ENCODE assay signal across 2 cellular contexts in the genomic region with DNA sequence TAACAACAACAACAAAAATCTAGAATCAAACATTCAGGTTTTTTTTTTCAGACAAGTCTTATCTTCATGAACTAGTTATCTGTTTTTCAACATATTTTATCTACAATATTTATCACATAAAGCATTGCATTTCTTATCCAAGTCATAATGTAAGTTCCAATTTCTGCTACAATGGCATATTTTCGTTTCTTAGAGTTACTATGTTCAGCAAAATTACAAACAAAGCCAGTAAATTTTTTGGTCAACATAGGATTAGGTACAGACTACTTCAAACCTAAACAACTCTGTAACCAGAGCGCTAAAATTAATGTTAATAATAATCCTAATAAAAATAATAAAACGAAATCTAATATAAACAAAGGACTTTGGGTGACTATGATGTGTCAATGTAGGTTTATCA.
TF ChIP-seq lines count a peak whose summit lies in the region.

No MANE protein-coding gene starts in this region.

TF ChIP-seq in HCT116, 20 proteins besides CTCF, POLR2A, EP300 and RAD21 (continued from another document):
- TF ChIP-seq, protein P1, sequence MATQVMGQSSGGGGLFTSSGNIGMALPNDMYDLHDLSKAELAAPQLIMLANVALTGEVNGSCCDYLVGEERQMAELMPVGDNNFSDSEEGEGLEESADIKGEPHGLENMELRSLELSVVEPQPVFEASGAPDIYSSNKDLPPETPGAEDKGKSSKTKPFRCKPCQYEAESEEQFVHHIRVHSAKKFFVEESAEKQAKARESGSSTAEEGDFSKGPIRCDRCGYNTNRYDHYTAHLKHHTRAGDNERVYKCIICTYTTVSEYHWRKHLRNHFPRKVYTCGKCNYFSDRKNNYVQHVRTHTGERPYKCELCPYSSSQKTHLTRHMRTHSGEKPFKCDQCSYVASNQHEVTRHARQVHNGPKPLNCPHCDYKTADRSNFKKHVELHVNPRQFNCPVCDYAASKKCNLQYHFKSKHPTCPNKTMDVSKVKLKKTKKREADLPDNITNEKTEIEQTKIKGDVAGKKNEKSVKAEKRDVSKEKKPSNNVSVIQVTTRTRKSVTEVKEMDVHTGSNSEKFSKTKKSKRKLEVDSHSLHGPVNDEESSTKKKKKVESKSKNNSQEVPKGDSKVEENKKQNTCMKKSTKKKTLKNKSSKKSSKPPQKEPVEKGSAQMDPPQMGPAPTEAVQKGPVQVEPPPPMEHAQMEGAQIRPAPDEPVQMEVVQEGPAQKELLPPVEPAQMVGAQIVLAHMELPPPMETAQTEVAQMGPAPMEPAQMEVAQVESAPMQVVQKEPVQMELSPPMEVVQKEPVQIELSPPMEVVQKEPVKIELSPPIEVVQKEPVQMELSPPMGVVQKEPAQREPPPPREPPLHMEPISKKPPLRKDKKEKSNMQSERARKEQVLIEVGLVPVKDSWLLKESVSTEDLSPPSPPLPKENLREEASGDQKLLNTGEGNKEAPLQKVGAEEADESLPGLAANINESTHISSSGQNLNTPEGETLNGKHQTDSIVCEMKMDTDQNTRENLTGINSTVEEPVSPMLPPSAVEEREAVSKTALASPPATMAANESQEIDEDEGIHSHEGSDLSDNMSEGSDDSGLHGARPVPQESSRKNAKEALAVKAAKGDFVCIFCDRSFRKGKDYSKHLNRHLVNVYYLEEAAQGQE (IDR thresholded peaks at IDR 0.05; ENCODE audit: low read depth), result no peak
- no peak for TF ChIP-seq EZH2phosphoT487 (IDR thresholded peaks at IDR 0.05; ENCODE audit: borderline replicate concordance)
- no peak for TF ChIP-seq TCF7L2 (IDR thresholded peaks at IDR 0.05; ENCODE audit: borderline replicate concordance, extremely low read depth, insufficient read depth, insufficient read length)
- no peak for TF ChIP-seq CBX3 (IDR thresholded peaks at IDR 0.05; ENCODE audit: low read depth)
- TF ChIP-seq, protein P2, sequence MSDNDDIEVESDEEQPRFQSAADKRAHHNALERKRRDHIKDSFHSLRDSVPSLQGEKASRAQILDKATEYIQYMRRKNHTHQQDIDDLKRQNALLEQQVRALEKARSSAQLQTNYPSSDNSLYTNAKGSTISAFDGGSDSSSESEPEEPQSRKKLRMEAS (IDR thresholded peaks at IDR 0.05), result no peak
- no peak for TF ChIP-seq ZFX (IDR thresholded peaks at IDR 0.05)
- no peak for TF ChIP-seq SP1 (IDR thresholded peaks at IDR 0.05; ENCODE audit: low read depth)
- no peak for TF ChIP-seq ZNF274 (IDR thresholded peaks at IDR 0.05; ENCODE audit: low read depth, low read length)
- no peak for TF ChIP-seq ELF1 (IDR thresholded peaks at IDR 0.05; ENCODE audit: borderline replicate concordance, low read depth)
- TF ChIP-seq EZH2 (IDR thresholded peaks at IDR 0.05), result no peak
TF ChIP-seq in HCT116: peak in this region for 0.

TF ChIP-seq in K562, 482 proteins besides CTCF, POLR2A, EP300 and RAD21 (continued from another document):
- TF ChIP-seq, protein P3, sequence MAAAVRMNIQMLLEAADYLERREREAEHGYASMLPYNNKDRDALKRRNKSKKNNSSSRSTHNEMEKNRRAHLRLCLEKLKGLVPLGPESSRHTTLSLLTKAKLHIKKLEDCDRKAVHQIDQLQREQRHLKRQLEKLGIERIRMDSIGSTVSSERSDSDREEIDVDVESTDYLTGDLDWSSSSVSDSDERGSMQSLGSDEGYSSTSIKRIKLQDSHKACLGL (CRISPR knock-in tag; IDR thresholded peaks at IDR 0.05; ENCODE audit: borderline replicate concordance, poor library complexity, severe bottlenecking), result no peak
- TF ChIP-seq MAFG (tag; conservative IDR thresholded peaks at IDR 0.05) (peak; percentile 30; the same call in 1 of the 2 replicates), ZNF408 (CRISPR knock-in tag; IDR thresholded peaks at IDR 0.05; ENCODE audit: low read depth) (no peak), C11orf30 (IDR thresholded peaks at IDR 0.05; ENCODE audit: low read depth) (peak; percentile 25; the same call in 1 of the 2 replicates), CSDE1 (IDR thresholded peaks at IDR 0.05) (no peak), ZNF316 (IDR thresholded peaks at IDR 0.05) (peak; percentile 75)
- TF ChIP-seq, protein P4, sequence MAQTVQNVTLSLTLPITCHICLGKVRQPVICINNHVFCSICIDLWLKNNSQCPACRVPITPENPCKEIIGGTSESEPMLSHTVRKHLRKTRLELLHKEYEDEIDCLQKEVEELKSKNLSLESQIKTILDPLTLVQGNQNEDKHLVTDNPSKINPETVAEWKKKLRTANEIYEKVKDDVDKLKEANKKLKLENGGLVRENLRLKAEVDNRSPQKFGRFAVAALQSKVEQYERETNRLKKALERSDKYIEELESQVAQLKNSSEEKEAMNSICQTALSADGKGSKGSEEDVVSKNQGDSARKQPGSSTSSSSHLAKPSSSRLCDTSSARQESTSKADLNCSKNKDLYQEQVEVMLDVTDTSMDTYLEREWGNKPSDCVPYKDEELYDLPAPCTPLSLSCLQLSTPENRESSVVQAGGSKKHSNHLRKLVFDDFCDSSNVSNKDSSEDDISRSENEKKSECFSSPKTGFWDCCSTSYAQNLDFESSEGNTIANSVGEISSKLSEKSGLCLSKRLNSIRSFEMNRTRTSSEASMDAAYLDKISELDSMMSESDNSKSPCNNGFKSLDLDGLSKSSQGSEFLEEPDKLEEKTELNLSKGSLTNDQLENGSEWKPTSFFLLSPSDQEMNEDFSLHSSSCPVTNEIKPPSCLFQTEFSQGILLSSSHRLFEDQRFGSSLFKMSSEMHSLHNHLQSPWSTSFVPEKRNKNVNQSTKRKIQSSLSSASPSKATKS (CRISPR knock-in tag; IDR thresholded peaks at IDR 0.05), result no peak
- TF ChIP-seq, protein P5, sequence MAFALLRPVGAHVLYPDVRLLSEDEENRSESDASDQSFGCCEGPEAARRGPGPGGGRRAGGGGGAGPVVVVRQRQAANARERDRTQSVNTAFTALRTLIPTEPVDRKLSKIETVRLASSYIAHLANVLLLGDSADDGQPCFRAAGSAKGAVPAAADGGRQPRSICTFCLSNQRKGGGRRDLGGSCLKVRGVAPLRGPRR (CRISPR knock-in tag; IDR thresholded peaks at IDR 0.05), result no peak
- TF ChIP-seq, protein P6, sequence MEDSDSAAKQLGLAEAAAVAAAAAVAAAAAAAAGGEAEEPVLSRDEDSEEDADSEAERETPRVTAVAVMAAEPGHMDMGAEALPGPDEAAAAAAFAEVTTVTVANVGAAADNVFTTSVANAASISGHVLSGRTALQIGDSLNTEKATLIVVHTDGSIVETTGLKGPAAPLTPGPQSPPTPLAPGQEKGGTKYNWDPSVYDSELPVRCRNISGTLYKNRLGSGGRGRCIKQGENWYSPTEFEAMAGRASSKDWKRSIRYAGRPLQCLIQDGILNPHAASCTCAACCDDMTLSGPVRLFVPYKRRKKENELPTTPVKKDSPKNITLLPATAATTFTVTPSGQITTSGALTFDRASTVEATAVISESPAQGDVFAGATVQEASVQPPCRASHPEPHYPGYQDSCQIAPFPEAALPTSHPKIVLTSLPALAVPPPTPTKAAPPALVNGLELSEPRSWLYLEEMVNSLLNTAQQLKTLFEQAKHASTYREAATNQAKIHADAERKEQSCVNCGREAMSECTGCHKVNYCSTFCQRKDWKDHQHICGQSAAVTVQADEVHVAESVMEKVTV (CRISPR knock-in tag; IDR thresholded peaks at IDR 0.05), result no peak
